In the genomic region with DNA sequence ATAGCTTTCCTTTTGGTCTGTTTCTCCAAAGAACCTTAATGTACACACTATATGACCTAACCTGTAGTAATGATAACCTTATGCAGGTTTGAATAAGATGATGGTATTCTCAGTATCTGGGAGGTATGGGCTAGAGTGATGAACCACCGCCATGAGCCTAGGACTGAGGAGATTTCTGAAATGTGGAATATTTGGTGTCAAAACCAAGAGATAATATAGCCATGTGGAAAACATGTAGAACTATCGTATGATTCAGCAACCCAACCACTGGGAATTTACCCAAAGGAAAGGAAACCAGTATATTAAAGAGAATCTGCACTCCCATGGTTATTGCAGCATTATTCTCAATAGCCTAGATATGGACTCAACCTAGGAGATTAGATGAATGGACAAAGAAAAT, we compare ENCODE assay signal across 9 cellular contexts.
"Had no signal": no experiment of that assay in that cellular context is flagged by ENCODE, and none has a peak within 500 bp of the region (broad histone marks: within the 10 kb centered on the region; RNA-seq: fewer than 3 reads in every experiment).

No MANE protein-coding gene starts in this region.

- H3K4me3 Mint-ChIP-seq: IgD-negative memory B cell had no signal

- H3K27ac Mint-ChIP-seq: IgD-negative memory B cell had no signal

- ATAC-seq: HCT116, HepG2 had no signal

- H3K9ac ChIP-seq: GM23248 had no signal

- H3K27ac ChIP-seq: GM23248, HL-60 had no signal

- H3K4me3 ChIP-seq: GM23248, HAP-1 had no signal

- H3K36me3 ChIP-seq: HAP-1 had no signal

- H3K4me1 ChIP-seq: HAP-1 had no signal

- H3K9me3 ChIP-seq: HAP-1 had no signal

- H3K27me3 Mint-ChIP-seq: IgD-negative memory B cell had no signal

- H2AFZ ChIP-seq: GM23248 had no signal

- DNase-seq: GM23248, GOT3, H7, KBM-7 had no signal
